33 cellular contexts compared by ENCODE assay signal in the genomic region with DNA sequence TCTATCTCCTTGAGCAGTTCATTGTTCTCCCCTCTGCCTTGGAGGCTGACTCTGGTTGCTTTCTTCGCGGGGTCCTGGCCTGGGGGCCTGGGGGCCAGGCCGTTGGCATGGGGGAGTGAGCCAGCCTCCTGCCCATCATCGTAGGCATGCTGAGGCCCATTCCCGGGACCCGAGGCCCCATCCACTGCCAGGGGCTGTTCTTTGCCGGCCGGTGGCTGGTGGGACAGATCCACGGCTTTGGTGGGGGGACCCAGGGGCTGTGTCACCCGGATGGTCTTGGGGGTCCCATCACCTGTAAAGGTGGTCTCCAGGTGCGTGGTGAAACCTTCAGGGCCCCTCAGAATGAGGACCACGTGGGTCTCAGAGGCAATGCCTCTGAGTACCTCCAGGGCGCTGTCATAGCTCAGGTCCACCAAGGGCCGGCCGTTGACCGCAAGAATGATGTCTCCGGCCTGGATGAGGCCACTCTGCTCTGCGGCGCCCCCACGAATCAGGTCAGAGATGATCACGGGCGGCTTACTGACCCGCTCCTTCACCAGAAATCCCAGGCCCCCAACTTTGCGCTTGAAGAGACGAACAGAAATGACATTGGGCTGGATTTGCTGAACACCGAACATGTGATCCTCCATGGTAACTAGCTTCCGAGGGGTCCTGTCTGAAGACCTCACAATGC. TPM values are rescaled to one million over a fixed set of nuclear protein-coding genes. Genes with fewer than 3 reads are reported as not detected.
"Had no signal": no experiment of that assay in that cellular context is flagged by ENCODE, and none has a peak within 500 bp of the region (broad histone marks: within the 10 kb centered on the region; RNA-seq: fewer than 3 reads in every experiment).

No MANE protein-coding gene starts in this region.

- H3K4me3 ChIP-seq: ascending aorta, cardiac muscle cell, MG63, SJCRH30, SK-N-MC had no signal

- H3K36me3 Mint-ChIP-seq: activated naive CD4-positive, alpha-beta T cell treated with anti-CD3 and anti-CD28 coated beads, Interleukin-2, amount 50 U/mL, for 24 hours; activated naive CD8-positive, alpha-beta T cell treated with anti-CD3 and anti-CD28 coated beads, Interleukin-2, amount 10 ng/mL, durations not matched to agents 7 days and 5 days had no signal

- H3K4me1 Mint-ChIP-seq: activated CD4-positive, alpha-beta T cell treated with anti-CD3 and anti-CD28 coated beads, Interleukin-2, amount 10 ng/mL, durations not matched to agents 24 days and 14 days; activated naive CD4-positive, alpha-beta T cell treated with anti-CD3 and anti-CD28 coated beads, Interleukin-2, amount 50 U/mL, for 24 hours; activated naive CD8-positive, alpha-beta T cell treated with anti-CD3 and anti-CD28 coated beads, Interleukin-2, amount 10 ng/mL, durations not matched to agents 7 days and 5 days; central memory CD8-positive, alpha-beta T cell had no signal

- H3K9me3 Mint-ChIP-seq: activated CD4-positive, alpha-beta T cell treated with anti-CD3 and anti-CD28 coated beads, Interleukin-2, amount 10 ng/mL, durations not matched to agents 24 days and 14 days; activated CD8-positive, alpha-beta T cell treated with anti-CD3 and anti-CD28 coated beads for 36 hours; activated naive CD4-positive, alpha-beta T cell treated with anti-CD3 and anti-CD28 coated beads, Interleukin-2, amount 50 U/mL, for 24 hours; activated naive CD8-positive, alpha-beta T cell treated with anti-CD3 and anti-CD28 coated beads, Interleukin-2, amount 10 ng/mL, durations not matched to agents 7 days and 5 days; activated T-cell treated with anti-CD3 and anti-CD28 coated beads, Interleukin-2, amount 50 U/mL, for 72 hours; activated T-helper 2 cell treated with anti-CD3 and anti-CD28 coated beads, Interferon-gamma antibody, Interleukin-2, Interleukin-4, amounts not matched to agents 10 μg/mL and 5 μg/mL and 100 μg/mL, durations not matched to agents 14 hours and 24 hours and 36 hours; central memory CD8-positive, alpha-beta T cell had no signal

- H3K27me3 ChIP-seq: ascending aorta, cardiac muscle cell, SJCRH30 had no signal

- H3K27ac Mint-ChIP-seq: activated CD4-positive, alpha-beta T cell treated with anti-CD3 and anti-CD28 coated beads, Interleukin-2, amount 10 ng/mL, durations not matched to agents 24 days and 14 days; activated CD8-positive, alpha-beta T cell treated with anti-CD3 and anti-CD28 coated beads for 36 hours; activated naive CD4-positive, alpha-beta T cell treated with anti-CD3 and anti-CD28 coated beads, Interleukin-2, amount 50 U/mL, for 24 hours; activated naive CD8-positive, alpha-beta T cell treated with anti-CD3 and anti-CD28 coated beads, Interleukin-2, amount 10 ng/mL, durations not matched to agents 7 days and 5 days; activated T-cell treated with anti-CD3 and anti-CD28 coated beads, Interleukin-2, amount 50 U/mL, for 72 hours; activated T-helper 2 cell treated with anti-CD3 and anti-CD28 coated beads, Interferon-gamma antibody, Interleukin-2, Interleukin-4, amounts not matched to agents 10 μg/mL and 5 μg/mL and 100 μg/mL, durations not matched to agents 14 hours and 24 hours and 36 hours had no signal

- DNase-seq: activated CD4-positive, alpha-beta T cell treated with anti-CD3 and anti-CD28 coated beads, Interleukin-2, amount 10 ng/mL, durations not matched to agents 24 days and 14 days; activated CD4-positive, alpha-beta T cell treated with anti-CD3 and anti-CD28 coated beads, Interleukin-2, amount 50 U/mL, for 4 hours; activated CD8-positive, alpha-beta T cell treated with anti-CD3 and anti-CD28 coated beads for 36 hours; activated gamma-delta T cell; activated naive CD4-positive, alpha-beta T cell treated with Interleukin-2 at 50 U/mL for 16 hours; activated naive CD8-positive, alpha-beta T cell treated with anti-CD3 and anti-CD28 coated beads, Interleukin-2, amount 10 ng/mL, durations not matched to agents 7 days and 5 days; activated T-cell treated with anti-CD3 and anti-CD28 coated beads, Interleukin-2, amount 50 U/mL, for 1 hour; activated T-cell treated with anti-CD3 and anti-CD28 coated beads, Interleukin-2, amount 50 U/mL, for 72 hours; amygdala; MG63; NCI-H1048; NCI-H1105 treated with DMSO at 0.1 percent for 48 hours; NCI-H1436; NCI-H1694; NCI-H1930; NCI-H2081 treated with DMSO at 0.1 percent for 48 hours; NCI-H226; NCI-H446 treated with DMSO at 0.1 percent for 48 hours; NCI-H524 treated with DMSO at 0.1 percent for 48 hours; SJCRH30; T1000 had no signal

- H3K4me3 Mint-ChIP-seq: activated CD4-positive, alpha-beta T cell treated with anti-CD3 and anti-CD28 coated beads, Interleukin-2, amount 10 ng/mL, durations not matched to agents 24 days and 14 days; activated CD8-positive, alpha-beta T cell treated with anti-CD3 and anti-CD28 coated beads for 36 hours; activated naive CD4-positive, alpha-beta T cell treated with anti-CD3 and anti-CD28 coated beads, Interleukin-2, amount 50 U/mL, for 24 hours; activated naive CD8-positive, alpha-beta T cell treated with anti-CD3 and anti-CD28 coated beads, Interleukin-2, amount 10 ng/mL, durations not matched to agents 7 days and 5 days; activated T-cell treated with anti-CD3 and anti-CD28 coated beads, Interleukin-2, amount 50 U/mL, for 72 hours; central memory CD8-positive, alpha-beta T cell had no signal

- H3K36me3 ChIP-seq: ascending aorta, cardiac muscle cell, MG63, WERI-Rb-1 had no signal

- H3K27ac ChIP-seq: ascending aorta, cardiac muscle cell, SJCRH30, SK-N-MC, WERI-Rb-1 had no signal

- ATAC-seq: activated CD8-positive, alpha-beta T cell treated with anti-CD3 and anti-CD28 coated beads for 36 hours; activated T-cell treated with anti-CD3 and anti-CD28 coated beads, Interleukin-2, amount 50 U/mL, for 72 hours; Panc1 had no signal

- H3K9me3 ChIP-seq: ascending aorta, MG63, SJCRH30 had no signal

- H3K4me1 ChIP-seq: ascending aorta, SJCRH30 had no signal

RNA-seq across cellular contexts. Expression of a gene that starts 30.8 kb away (rescaled TPM):
- total RNA-seq: activated CD4-positive, alpha-beta T cell treated with anti-CD3 and anti-CD28 coated beads, Interleukin-2, amount 10 ng/mL, durations not matched to agents 24 days and 14 days; activated CD8-positive, alpha-beta memory T cell treated with anti-CD3 and anti-CD28 coated beads for 36 hours; activated CD8-positive, alpha-beta T cell treated with anti-CD3 and anti-CD28 coated beads for 36 hours; activated naive CD8-positive, alpha-beta T cell treated with anti-CD3 and anti-CD28 coated beads, Interleukin-2, amount 10 ng/mL, durations not matched to agents 7 days and 5 days; activated T-cell treated with anti-CD3 and anti-CD28 coated beads, Interleukin-2, amount 50 U/mL, for 72 hours; activated T-helper 2 cell treated with anti-CD3 and anti-CD28 coated beads, Interferon-gamma antibody, Interleukin-2, Interleukin-4, amounts not matched to agents 10 μg/mL and 5 μg/mL and 100 μg/mL, durations not matched to agents 14 hours and 24 hours and 36 hours; cardiac muscle cell; RPMI7951; T-helper 1 cell treated with Interleukin-12 subunit alpha and Interleukin-12 subunit beta and Interleukin-4 antibody, amounts not matched to agents 30 ng/mL and 1 ng/mL, for 36 hours; T-helper 2 cell treated with Interferon-gamma antibody and Interleukin-4, amounts not matched to agents 100 ng/mL and 5 ng/mL, for 36 hours had no signal
- polyA plus RNA-seq: cardiac muscle cell had no signal
